Comparison of ENCODE assay signal across 8 cellular contexts in the genomic region with DNA sequence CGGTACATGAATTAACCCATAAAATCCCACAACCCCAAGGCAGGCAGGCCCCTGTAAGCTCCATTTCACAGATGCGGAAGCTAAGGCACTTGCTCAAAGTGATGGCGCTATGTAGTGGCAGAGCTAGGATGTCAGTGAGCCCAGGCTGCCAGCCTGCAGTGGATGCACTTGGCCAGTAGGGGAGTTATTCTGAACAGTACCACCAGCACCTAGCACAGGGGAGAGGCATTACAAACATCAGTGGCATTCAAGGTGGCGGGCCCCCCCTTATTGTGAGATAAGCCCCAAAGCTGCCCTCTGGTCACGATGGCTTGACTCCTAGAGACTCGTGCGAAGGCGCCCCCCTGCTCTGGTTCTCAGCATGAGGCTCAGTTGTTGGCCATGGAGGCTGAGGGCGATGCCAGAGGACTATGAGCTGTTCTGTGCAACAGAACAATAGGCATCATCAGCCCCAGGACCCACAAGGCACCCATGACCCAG. TPM values are rescaled to one million over a fixed set of nuclear protein-coding genes. Genes with fewer than 3 reads are reported as not detected.
DNase-seq lines count a peak whose midpoint lies in the region; ATAC-seq and TF ChIP-seq lines count a peak whose summit lies in the region.

No MANE protein-coding gene starts in this region.

- intact Hi-C loops in activated naive CD4-positive, alpha-beta T cell treated with anti-CD3 and anti-CD28 coated beads for 36 hours (cut with micrococcal nuclease): no loop called here

- no peak for ATAC-seq in HG02798 (IDR thresholded peaks at IDR 0.05; ENCODE audit: poor library complexity, unreplicated experiment)

- no peaks in the 10 kb centered on the region for H3K9me3 ChIP-seq in Loucy (ENCODE audit: insufficient read depth, low read depth, low read length)

- no peak overlapping the region for H3K27ac Mint-ChIP-seq in activated naive CD4-positive, alpha-beta T cell treated with anti-CD3 and anti-CD28 coated beads for 36 hours

- no peaks in the 10 kb centered on the region for H3K4me1 ChIP-seq in Loucy (ENCODE audit: insufficient read depth, low read length, poor library complexity, severe bottlenecking)

- DNase-seq in activated T-cell treated with anti-CD3 and anti-CD28 coated beads for 1 hour (ENCODE audit: low read depth) (peak; percentile 3), activated T-cell treated with anti-CD3 and anti-CD28 coated beads for 4 hours (no peak), iPS DF 19.7 (ENCODE audit: low read depth, low spot score) (peak; percentile 20), CD1c-positive myeloid dendritic cell (ENCODE audit: extremely low spot score) (no peak)
- peak; percentile 34 for DNase-seq in activated naive CD4-positive, alpha-beta T cell treated with anti-CD3 and anti-CD28 coated beads for 36 hours
- DNase-seq in stimulated activated CD8-positive, alpha-beta memory T cell treated with anti-CD3 and anti-CD28 coated beads, Interleukin-2, amount 100 ng/mL, for 48 hours (ENCODE audit: low read depth in 2 of 2): peak; percentile 7 to 13

- H4K20me1 ChIP-seq in Loucy (ENCODE audit: insufficient read depth, low read length, poor library complexity, severe bottlenecking): no peaks in the 10 kb centered on the region

- H3K4me2 ChIP-seq in Loucy (ENCODE audit: low read depth, low read length, poor library complexity, severe bottlenecking): no peak overlapping the region

- TF ChIP-seq CTCF in Loucy (conservative IDR thresholded peaks at IDR 0.05; ENCODE audit: low read length): peak; percentile 77

- H3K36me3 ChIP-seq in Loucy (ENCODE audit: insufficient read depth, low read length): peaks cover 34% of the 10 kb centered on the region

- H3K9ac ChIP-seq in Loucy (ENCODE audit: low read depth, low read length, poor library complexity, severe bottlenecking): no peak overlapping the region

- no peaks in the 10 kb centered on the region for H3K4me1 Mint-ChIP-seq in activated naive CD4-positive, alpha-beta T cell treated with anti-CD3 and anti-CD28 coated beads for 36 hours (ENCODE audit: low read depth)

- H3K4me3 ChIP-seq in Loucy (ENCODE audit: low read length, poor library complexity, severe bottlenecking): no peak overlapping the region

- no peaks in the 10 kb centered on the region for H3K79me2 ChIP-seq in Loucy (ENCODE audit: insufficient read depth, low read length)

- no peaks in the 10 kb centered on the region for H3K9me3 Mint-ChIP-seq in activated naive CD4-positive, alpha-beta T cell treated with anti-CD3 and anti-CD28 coated beads for 36 hours

- peaks cover 13% of the 10 kb centered on the region for H3K36me3 Mint-ChIP-seq in activated naive CD4-positive, alpha-beta T cell treated with anti-CD3 and anti-CD28 coated beads for 36 hours (ENCODE audit: low read depth)

- H3K27me3 Mint-ChIP-seq in activated naive CD4-positive, alpha-beta T cell treated with anti-CD3 and anti-CD28 coated beads for 36 hours (ENCODE audit: low read depth): no peaks in the 10 kb centered on the region

- no peaks in the 10 kb centered on the region for H3F3A ChIP-seq in Loucy (ENCODE audit: low read depth)

- CTCF ChIA-PET in activated naive CD4-positive, alpha-beta T cell treated with anti-CD3 and anti-CD28 coated beads for 36 hours (lab: Charles Lee): interaction anchor here (0.6 to 1.5 kb wide), 3 partner anchors 82 to 421 kb away, joined by 3 to 4 read pairs (median 3); no protein-coding TSS in a partner anchor

- no peaks in the 10 kb centered on the region for H3K9me2 ChIP-seq in Loucy (replicated peaks; ENCODE audit: low read depth, low read length)

- no peak overlapping the region for H2AFZ ChIP-seq in Loucy (ENCODE audit: low read length)

- no peak overlapping the region for H3K4me3 Mint-ChIP-seq in activated naive CD4-positive, alpha-beta T cell treated with anti-CD3 and anti-CD28 coated beads for 36 hours

- no peaks in the 10 kb centered on the region for H3K27me3 ChIP-seq in Loucy (ENCODE audit: insufficient read depth, low read length, poor library complexity, severe bottlenecking)

RNA-seq across cellular contexts. Expression of a gene that starts 33.8 kb away (rescaled TPM):
- total RNA-seq in activated naive CD4-positive, alpha-beta T cell treated with anti-CD3 and anti-CD28 coated beads for 36 hours: 10 to 100 TPM; 52.5 to 54.1 TPM

RNA-seq across cellular contexts. Expression of a gene that starts 34.0 kb away (rescaled TPM):
- total RNA-seq in activated naive CD4-positive, alpha-beta T cell treated with anti-CD3 and anti-CD28 coated beads for 36 hours: 1 to 10 TPM; 7.6 to 9.0 TPM

Comparison
In these comparisons a context has a peak if more than half of its experiments do, and no peak if none do; other contexts are left out.
1. DNase-seq: peak in activated T-cell treated with anti-CD3 and anti-CD28 coated beads for 1 hour (single experiment), activated naive CD4-positive, alpha-beta T cell treated with anti-CD3 and anti-CD28 coated beads for 36 hours (single experiment), iPS DF 19.7 (single experiment) and stimulated activated CD8-positive, alpha-beta memory T cell treated with anti-CD3 and anti-CD28 coated beads, Interleukin-2, amount 100 ng/mL, for 48 hours (2 of 2); none in activated T-cell treated with anti-CD3 and anti-CD28 coated beads for 4 hours (single experiment) and CD1c-positive myeloid dendritic cell (single experiment).